In genomic region chr5:82390088-82390487, GRCh38 we compare ENCODE assay signal across 3 cellular contexts.
A peak's percentile ranks its signal among the peaks of the same experiment; 100 is the strongest.
TF ChIP-seq lines count a peak whose summit lies in the region.

No MANE protein-coding gene starts in this region.

TF ChIP-seq in SK-N-SH, 30 proteins besides CTCF, POLR2A, EP300 and RAD21 (continued from another document):
- TF ChIP-seq ZBTB33 (IDR thresholded peaks at IDR 0.05; ENCODE audit: borderline replicate concordance, low read depth) (no peak), YY1 (IDR thresholded peaks at IDR 0.05; ENCODE audit: low read depth) (no peak), FOXJ3 (CRISPR knock-in tag; IDR thresholded peaks at IDR 0.05) (no peak), FOXM1 (IDR thresholded peaks at IDR 0.05; ENCODE audit: low read depth) (no peak), RFX5 (IDR thresholded peaks at IDR 0.05; ENCODE audit: low read length) (no peak), MXI1 (IDR thresholded peaks at IDR 0.05; ENCODE audit: low read depth, low read length) (no peak), TCF12 (IDR thresholded peaks at IDR 0.05) (no peak), NRF1 (IDR thresholded peaks at IDR 0.05; ENCODE audit: low read depth, low read length) (no peak)
- TF ChIP-seq, protein P1, sequence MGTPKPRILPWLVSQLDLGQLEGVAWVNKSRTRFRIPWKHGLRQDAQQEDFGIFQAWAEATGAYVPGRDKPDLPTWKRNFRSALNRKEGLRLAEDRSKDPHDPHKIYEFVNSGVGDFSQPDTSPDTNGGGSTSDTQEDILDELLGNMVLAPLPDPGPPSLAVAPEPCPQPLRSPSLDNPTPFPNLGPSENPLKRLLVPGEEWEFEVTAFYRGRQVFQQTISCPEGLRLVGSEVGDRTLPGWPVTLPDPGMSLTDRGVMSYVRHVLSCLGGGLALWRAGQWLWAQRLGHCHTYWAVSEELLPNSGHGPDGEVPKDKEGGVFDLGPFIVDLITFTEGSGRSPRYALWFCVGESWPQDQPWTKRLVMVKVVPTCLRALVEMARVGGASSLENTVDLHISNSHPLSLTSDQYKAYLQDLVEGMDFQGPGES (IDR thresholded peaks at IDR 0.05; ENCODE audit: low read depth, low read length), result no peak
- TF ChIP-seq, protein P2, sequence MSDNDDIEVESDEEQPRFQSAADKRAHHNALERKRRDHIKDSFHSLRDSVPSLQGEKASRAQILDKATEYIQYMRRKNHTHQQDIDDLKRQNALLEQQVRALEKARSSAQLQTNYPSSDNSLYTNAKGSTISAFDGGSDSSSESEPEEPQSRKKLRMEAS (IDR thresholded peaks at IDR 0.05; ENCODE audit: low read depth), result no peak
TF ChIP-seq in SK-N-SH: peak in this region for 0.

TF ChIP-seq in SK-N-SH treated with all-trans-retinoic acid at 6 μM for 48 hours, 23 proteins besides CTCF, POLR2A, EP300 and RAD21:
- TF ChIP-seq, protein P3, sequence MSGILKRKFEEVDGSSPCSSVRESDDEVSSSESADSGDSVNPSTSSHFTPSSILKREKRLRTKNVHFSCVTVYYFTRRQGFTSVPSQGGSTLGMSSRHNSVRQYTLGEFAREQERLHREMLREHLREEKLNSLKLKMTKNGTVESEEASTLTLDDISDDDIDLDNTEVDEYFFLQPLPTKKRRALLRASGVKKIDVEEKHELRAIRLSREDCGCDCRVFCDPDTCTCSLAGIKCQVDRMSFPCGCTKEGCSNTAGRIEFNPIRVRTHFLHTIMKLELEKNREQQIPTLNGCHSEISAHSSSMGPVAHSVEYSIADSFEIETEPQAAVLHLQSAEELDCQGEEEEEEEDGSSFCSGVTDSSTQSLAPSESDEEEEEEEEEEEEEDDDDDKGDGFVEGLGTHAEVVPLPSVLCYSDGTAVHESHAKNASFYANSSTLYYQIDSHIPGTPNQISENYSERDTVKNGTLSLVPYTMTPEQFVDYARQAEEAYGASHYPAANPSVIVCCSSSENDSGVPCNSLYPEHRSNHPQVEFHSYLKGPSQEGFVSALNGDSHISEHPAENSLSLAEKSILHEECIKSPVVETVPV (CRISPR knock-in tag; IDR thresholded peaks at IDR 0.05), result no peak
- TF ChIP-seq ISL1 (CRISPR knock-in tag; IDR thresholded peaks at IDR 0.05) (no peak), PPARA (CRISPR knock-in tag; IDR thresholded peaks at IDR 0.05; ENCODE audit: borderline replicate concordance) (no peak), PATZ1 (CRISPR knock-in tag; IDR thresholded peaks at IDR 0.05; ENCODE audit: borderline replicate concordance) (no peak), ZFP30 (CRISPR knock-in tag; IDR thresholded peaks at IDR 0.05) (no peak)

TF ChIP-seq in K562, 482 proteins besides CTCF, POLR2A, EP300 and RAD21 (continued from another document):
- TF ChIP-seq, protein P4, sequence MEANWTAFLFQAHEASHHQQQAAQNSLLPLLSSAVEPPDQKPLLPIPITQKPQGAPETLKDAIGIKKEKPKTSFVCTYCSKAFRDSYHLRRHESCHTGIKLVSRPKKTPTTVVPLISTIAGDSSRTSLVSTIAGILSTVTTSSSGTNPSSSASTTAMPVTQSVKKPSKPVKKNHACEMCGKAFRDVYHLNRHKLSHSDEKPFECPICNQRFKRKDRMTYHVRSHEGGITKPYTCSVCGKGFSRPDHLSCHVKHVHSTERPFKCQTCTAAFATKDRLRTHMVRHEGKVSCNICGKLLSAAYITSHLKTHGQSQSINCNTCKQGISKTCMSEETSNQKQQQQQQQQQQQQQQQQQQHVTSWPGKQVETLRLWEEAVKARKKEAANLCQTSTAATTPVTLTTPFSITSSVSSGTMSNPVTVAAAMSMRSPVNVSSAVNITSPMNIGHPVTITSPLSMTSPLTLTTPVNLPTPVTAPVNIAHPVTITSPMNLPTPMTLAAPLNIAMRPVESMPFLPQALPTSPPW (CRISPR knock-in tag; IDR thresholded peaks at IDR 0.05), result no peak
- TF ChIP-seq, protein P5, sequence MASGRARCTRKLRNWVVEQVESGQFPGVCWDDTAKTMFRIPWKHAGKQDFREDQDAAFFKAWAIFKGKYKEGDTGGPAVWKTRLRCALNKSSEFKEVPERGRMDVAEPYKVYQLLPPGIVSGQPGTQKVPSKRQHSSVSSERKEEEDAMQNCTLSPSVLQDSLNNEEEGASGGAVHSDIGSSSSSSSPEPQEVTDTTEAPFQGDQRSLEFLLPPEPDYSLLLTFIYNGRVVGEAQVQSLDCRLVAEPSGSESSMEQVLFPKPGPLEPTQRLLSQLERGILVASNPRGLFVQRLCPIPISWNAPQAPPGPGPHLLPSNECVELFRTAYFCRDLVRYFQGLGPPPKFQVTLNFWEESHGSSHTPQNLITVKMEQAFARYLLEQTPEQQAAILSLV (tag; IDR thresholded peaks at IDR 0.05), result no peak
- peak; percentile 17; the same call in 1 of the 2 replicates for TF ChIP-seq MAFF (IDR thresholded peaks at IDR 0.05; ENCODE audit: low read length)
- TF ChIP-seq YBX1 (IDR thresholded peaks at IDR 0.05), result no peak
- no peak for TF ChIP-seq CBX3 (IDR thresholded peaks at IDR 0.05; ENCODE audit: borderline replicate concordance in 1 of 2, low read length in 2 of 2)
- TF ChIP-seq POLR2AphosphoS5 (IDR thresholded peaks at IDR 0.05; ENCODE audit: control insufficient read depth, insufficient read depth, low read depth, low read length), result no peak
- no peak for TF ChIP-seq EHMT2 (IDR thresholded peaks at IDR 0.05)
- no peak for TF ChIP-seq MECOM (CRISPR knock-in tag; IDR thresholded peaks at IDR 0.05)
- TF ChIP-seq MYC (IDR thresholded peaks at IDR 0.05; ENCODE audit: low read depth, low read length), result no peak
- TF ChIP-seq MYC (CRISPR knock-in tag; IDR thresholded peaks at IDR 0.05; ENCODE audit: borderline replicate concordance, low read depth), result no peak
- TF ChIP-seq CEBPB (tag; IDR thresholded peaks at IDR 0.05), result no peak
- peak; percentile 73; the same call in 1 of the 2 replicates for TF ChIP-seq C11orf30 (IDR thresholded peaks at IDR 0.05; ENCODE audit: low read depth)
- no peak for TF ChIP-seq PBX2 (CRISPR knock-in tag; IDR thresholded peaks at IDR 0.05; ENCODE audit: low read depth)
- no peak for TF ChIP-seq PBX2 (tag; conservative IDR thresholded peaks at IDR 0.05; ENCODE audit: low read depth)
- 0 out of 2 replicates have a peak, but pooled peaks have one; percentile 27 for TF ChIP-seq MAFG (tag; conservative IDR thresholded peaks at IDR 0.05)
- TF ChIP-seq ZNF316 (IDR thresholded peaks at IDR 0.05), result peak; percentile 89
- no peak for TF ChIP-seq TRIM24 (IDR thresholded peaks at IDR 0.05)
- TF ChIP-seq, protein P6, sequence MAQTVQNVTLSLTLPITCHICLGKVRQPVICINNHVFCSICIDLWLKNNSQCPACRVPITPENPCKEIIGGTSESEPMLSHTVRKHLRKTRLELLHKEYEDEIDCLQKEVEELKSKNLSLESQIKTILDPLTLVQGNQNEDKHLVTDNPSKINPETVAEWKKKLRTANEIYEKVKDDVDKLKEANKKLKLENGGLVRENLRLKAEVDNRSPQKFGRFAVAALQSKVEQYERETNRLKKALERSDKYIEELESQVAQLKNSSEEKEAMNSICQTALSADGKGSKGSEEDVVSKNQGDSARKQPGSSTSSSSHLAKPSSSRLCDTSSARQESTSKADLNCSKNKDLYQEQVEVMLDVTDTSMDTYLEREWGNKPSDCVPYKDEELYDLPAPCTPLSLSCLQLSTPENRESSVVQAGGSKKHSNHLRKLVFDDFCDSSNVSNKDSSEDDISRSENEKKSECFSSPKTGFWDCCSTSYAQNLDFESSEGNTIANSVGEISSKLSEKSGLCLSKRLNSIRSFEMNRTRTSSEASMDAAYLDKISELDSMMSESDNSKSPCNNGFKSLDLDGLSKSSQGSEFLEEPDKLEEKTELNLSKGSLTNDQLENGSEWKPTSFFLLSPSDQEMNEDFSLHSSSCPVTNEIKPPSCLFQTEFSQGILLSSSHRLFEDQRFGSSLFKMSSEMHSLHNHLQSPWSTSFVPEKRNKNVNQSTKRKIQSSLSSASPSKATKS (CRISPR knock-in tag; IDR thresholded peaks at IDR 0.05), result no peak
